In the genomic region with DNA sequence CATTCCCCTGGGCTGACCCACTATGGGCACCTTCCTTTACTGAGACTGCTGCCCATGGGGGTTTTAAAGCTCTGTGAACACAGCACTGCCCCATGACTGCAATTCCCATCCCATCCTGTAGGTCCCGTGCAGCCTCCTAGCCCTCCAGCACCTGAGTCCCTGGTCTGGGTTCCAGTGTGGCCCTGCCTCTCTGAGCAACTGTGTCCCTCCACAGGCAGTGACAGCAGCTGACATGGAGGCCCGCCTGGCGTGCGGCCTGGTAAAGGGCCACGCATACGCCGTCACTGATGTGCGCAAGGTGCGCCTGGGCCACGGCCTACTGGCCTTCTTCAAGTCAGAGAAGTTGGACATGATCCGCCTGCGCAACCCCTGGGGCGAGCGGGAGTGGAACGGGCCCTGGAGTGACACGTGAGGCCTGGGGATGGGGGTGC, we compare ENCODE assay signal across 16 cellular contexts. TPM values are rescaled to one million over a fixed set of nuclear protein-coding genes. Genes with fewer than 3 reads are reported as not detected.
DNase-seq lines count a peak whose midpoint lies in the region; ATAC-seq and TF ChIP-seq lines count a peak whose summit lies in the region.
"Had no signal": no experiment of that assay in that cellular context is flagged by ENCODE, and none has a peak within 500 bp of the region (broad histone marks: within the 10 kb centered on the region; RNA-seq: fewer than 3 reads in every experiment).

No MANE protein-coding gene starts in this region.

- H3K36me3 ChIP-seq in BJ (ENCODE audit: control insufficient read depth, insufficient read depth, low read length): peaks cover 12% of the 10 kb centered on the region

- no peak for ATAC-seq in HG02610 (IDR thresholded peaks at IDR 0.05; ENCODE audit: unreplicated experiment)
- no peak for ATAC-seq in HG02798 (IDR thresholded peaks at IDR 0.05; ENCODE audit: poor library complexity, unreplicated experiment)
- ATAC-seq: left lobe of liver had no signal

- POLR2A ChIA-PET in BJ (lab: Charles Lee): no interaction called here

- TF ChIP-seq CTCF in BJ (IDR thresholded peaks at IDR 0.05; ENCODE audit: insufficient read depth, low read depth, low read length) (peak; percentile 23; the same call in 1 of the 2 replicates), HFF-Myc (IDR thresholded peaks at IDR 0.05; ENCODE audit: low read depth, low read length, missing control alignments) (peak; percentile 8), WI38 (IDR thresholded peaks at IDR 0.05; ENCODE audit: low read depth, low read length) (peak; percentile 31; the same call in 1 of the 2 replicates)

- no peaks in the 10 kb centered on the region for H3K27me3 ChIP-seq in BJ (ENCODE audit: control insufficient read depth, insufficient read depth, low read length)
- H3K27me3 ChIP-seq: colonic mucosa had no signal

- DNase-seq in BJ (ENCODE audit: low read depth) (no peak), HFF-Myc (ENCODE audit: extremely low read depth, low read depth) (no peak), iPS-NIHi11 (ENCODE audit: low spot score) (peak; percentile 85), HT-29 (ENCODE audit: low spot score) (no peak), AG08395 (ENCODE audit: low spot score) (no peak)
- DNase-seq: activated CD4-positive, alpha-beta T cell treated with anti-CD3 and anti-CD28 coated beads for 4 hours; activated naive CD4-positive, alpha-beta T cell treated with Interleukin-2 at 50 U/mL for 16 hours; colonic mucosa; KBM-7; NCI-H2227 treated with DMSO at 0.1 percent for 48 hours had no signal

- CTCF ChIA-PET in BJ (lab: Yijun Ruan, JAX): interaction anchor here (1.0 to 10.1 kb wide), 9 partner anchors 7 to 433 kb away, joined by 3 to 71 read pairs (median 18); partner anchors contain the start of gene MYO7A

- H3K4me3 ChIP-seq in BJ (ENCODE audit: low read depth, low read length) (no peak overlapping the region), HFF-Myc (replicated peaks; ENCODE audit: low read depth, low read length) (no peak overlapping the region), WI38 (ENCODE audit: low read depth, low read length) (no peak overlapping the region)
- H3K4me3 ChIP-seq: colonic mucosa had no signal

RNA-seq across cellular contexts. Expression of gene OMP, which starts 12.6 kb away (rescaled TPM):
- 0.21 TPM in 1 of 2 replicates, not detected in the other for polyA plus RNA-seq in BJ (2011; rRNA removed)
- polyA minus RNA-seq in BJ (2011; rRNA and poly(A)+ RNA removed): 0.76 TPM in 1 of 2 replicates, not detected in the other
- 2.8 TPM in 1 of 2 replicates, not detected in the other for total RNA-seq in HT-29 (2014; rRNA removed; shearing (Covaris generic))
- total RNA-seq: frontal cortex had no signal
- polyA plus RNA-seq: thymus had no signal

RNA-seq across cellular contexts. Expression of gene MYO7A, which starts 12.8 kb away (rescaled TPM):
- 0.01 and 0.04 TPM in 2 replicates for polyA plus RNA-seq in BJ (2011; rRNA removed)
- polyA minus RNA-seq in BJ (2011; rRNA and poly(A)+ RNA removed): 0.05 TPM in 1 of 2 replicates, not detected in the other
- total RNA-seq in HT-29 (2014; rRNA removed; shearing (Covaris generic)): 1.9 and 2.3 TPM in 2 replicates

RNA-seq across cellular contexts. Expression of gene CAPN5, which starts 48.4 kb away (rescaled TPM):
- polyA plus RNA-seq in BJ (2011; rRNA removed): 11.3 and 18.4 TPM in 2 replicates
- 10.2 and 13.7 TPM in 2 replicates for polyA minus RNA-seq in BJ (2011; rRNA and poly(A)+ RNA removed)
- 30.5 and 30.9 TPM in 2 replicates for total RNA-seq in HT-29 (2014; rRNA removed; shearing (Covaris generic))
